In the genomic region with DNA sequence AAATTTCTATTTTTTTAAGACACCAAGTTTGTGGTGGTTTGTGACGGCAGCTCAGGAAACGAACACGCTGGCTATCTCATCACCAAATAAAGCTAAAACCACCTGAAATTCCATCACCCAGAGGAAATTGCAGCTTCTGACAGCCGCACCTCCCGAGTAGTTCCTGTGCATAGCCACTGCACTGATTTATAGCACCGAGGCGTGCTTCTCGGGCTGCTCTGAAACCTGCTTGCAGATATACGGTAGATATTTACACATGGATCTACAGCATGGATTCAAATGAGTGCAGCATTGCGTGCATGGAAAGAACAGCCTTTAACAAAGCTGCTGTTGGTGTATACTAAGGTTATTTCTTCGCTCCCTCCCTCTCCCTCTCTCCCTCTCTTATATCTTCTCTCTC, we compare ENCODE assay signal across 19 cellular contexts.
"Had no signal": no experiment of that assay in that cellular context is flagged by ENCODE, and none has a peak within 500 bp of the region (broad histone marks: within the 10 kb centered on the region; RNA-seq: fewer than 3 reads in every experiment).

No MANE protein-coding gene starts in this region.

- H3K27ac ChIP-seq: heart left ventricle, ovary, prostate gland, skin epidermis, tibial nerve, upper lobe of left lung, vagina had no signal

- H3K27me3 ChIP-seq: ovary, tibial nerve, upper lobe of left lung, vagina had no signal

- H3K9me3 ChIP-seq: prostate gland, vagina had no signal

- DNase-seq: glutamatergic neuron; heart left ventricle; islet precursor cell; mesendoderm; naive thymus-derived CD4-positive, alpha-beta T cell; ovary; retina; right cardiac atrium; stimulated activated CD4-positive, alpha-beta T cell treated with anti-CD3 and anti-CD28 coated beads, Interleukin-12 subunit alpha, Interleukin-12 subunit beta, amount 100 ng/mL, for 4 hours; stimulated activated CD4-positive, alpha-beta T cell treated with anti-CD3 and anti-CD28 coated beads, Interleukin-15, amount 100 ng/mL, for 24 hours; stimulated activated CD4-positive, alpha-beta T cell treated with anti-CD3 and anti-CD28 coated beads, Interleukin-2, amount 100 ng/mL, for 24 hours; stimulated activated CD4-positive, alpha-beta T cell treated with anti-CD3 and anti-CD28 coated beads, Interleukin-4, amount 100 ng/mL, for 24 hours; stimulated activated naive CD4-positive, alpha-beta T cell; upper lobe of left lung had no signal

- H3K4me1 ChIP-seq: heart left ventricle, prostate gland, tibial nerve, upper lobe of left lung, vagina had no signal

- H3K4me3 ChIP-seq: heart left ventricle, lung, ovary, prostate gland, skin epidermis, tibial nerve, upper lobe of left lung, vagina had no signal

- H3K36me3 ChIP-seq: heart left ventricle, ovary, prostate gland, tibial nerve, upper lobe of left lung, vagina had no signal
